ENCODE assay signal across 9 cellular contexts in the genomic region with DNA sequence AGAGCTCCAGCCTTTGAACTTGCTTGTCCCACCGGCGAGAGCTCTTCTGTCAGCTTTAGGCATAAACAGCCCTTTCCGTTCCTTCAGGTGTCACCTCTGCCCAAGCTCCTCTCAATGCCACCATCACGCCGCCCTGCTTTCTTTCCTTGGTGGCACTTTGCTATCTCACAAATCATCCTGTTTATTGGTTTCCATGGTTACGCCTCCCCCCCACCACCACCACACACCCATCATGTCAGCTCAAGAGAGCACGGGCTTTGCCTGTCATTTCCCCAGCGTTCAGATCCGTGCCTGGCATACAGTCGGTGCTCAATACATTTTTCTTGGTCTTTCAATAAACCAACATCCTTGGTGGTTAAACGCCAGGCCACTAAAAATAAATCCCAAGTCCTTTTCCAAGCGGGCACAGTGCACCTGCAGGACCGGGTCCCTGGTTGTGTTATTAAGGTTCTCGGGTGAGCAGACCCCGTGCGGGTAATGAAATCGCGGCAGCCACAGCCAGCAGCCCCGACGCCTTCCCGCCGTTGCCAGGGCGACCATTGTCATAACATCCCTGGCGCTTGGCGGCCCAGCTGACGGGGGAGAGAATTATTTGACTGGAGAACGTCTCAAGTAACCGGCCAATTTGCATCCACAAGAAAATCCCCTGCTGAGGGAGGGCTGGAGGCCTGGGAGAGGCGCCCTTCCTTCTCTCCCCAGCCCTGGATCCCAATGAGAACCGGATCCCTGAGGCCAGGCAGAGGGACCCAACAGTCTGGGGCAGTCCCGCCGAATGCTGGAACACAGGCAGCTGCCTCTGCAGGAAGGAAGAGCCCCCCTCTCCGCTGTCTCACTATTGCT.
DNase-seq lines count a peak whose midpoint lies in the region; ATAC-seq and TF ChIP-seq lines count a peak whose summit lies in the region.
"Had no signal": no experiment of that assay in that cellular context is flagged by ENCODE, and none has a peak within 500 bp of the region (broad histone marks: within the 10 kb centered on the region; RNA-seq: fewer than 3 reads in every experiment).

No MANE protein-coding gene starts in this region.

- TF ChIP-seq EP300 in ovary (IDR thresholded peaks at IDR 0.05), result no peak

- no peak for TF ChIP-seq POLR2A in ovary (IDR thresholded peaks at IDR 0.05)

- H3K4me3 ChIP-seq in OCI-LY3 (ENCODE audit: low read length), result 0 out of 2 replicates have a peak overlapping the region, but pooled peaks have one; percentile 5
- H3K4me3 ChIP-seq in ovary, result no peak overlapping the region
- H3K4me3 ChIP-seq in right atrium auricular region, result no peak overlapping the region

- no peak for TF ChIP-seq CTCF in OCI-LY3 (IDR thresholded peaks at IDR 0.05; ENCODE audit: low read depth, low read length)
- no peak for TF ChIP-seq CTCF in neural crest cell (conservative IDR thresholded peaks at IDR 0.05)
- TF ChIP-seq CTCF in ovary (IDR thresholded peaks at IDR 0.05), result no peak
- no peak for TF ChIP-seq CTCF in right atrium auricular region (IDR thresholded peaks at IDR 0.05)

- H3K4me2 ChIP-seq in OCI-LY3 (ENCODE audit: low read length), result peak overlapping the region; percentile 33

- H3K9me3 ChIP-seq in OCI-LY3 (ENCODE audit: insufficient read depth, low read length), result no peaks in the 10 kb centered on the region
- peaks cover 0 to 3% of the 10 kb centered on the region in 2 donors for H3K9me3 ChIP-seq in ovary
- H3K9me3 ChIP-seq in right atrium auricular region, result no peaks in the 10 kb centered on the region

- H3K9me3 Mint-ChIP-seq in neural crest cell, result no peaks in the 10 kb centered on the region
- H3K9me3 Mint-ChIP-seq: immature natural killer cell had no signal

- H3K27ac ChIP-seq in OCI-LY3 (ENCODE audit: low read length) (no peak overlapping the region), ovary (no peak overlapping the region), right atrium auricular region (no peak overlapping the region)

- no peak for ATAC-seq in GM18858 (IDR thresholded peaks at IDR 0.05; ENCODE audit: unreplicated experiment)

- H3K79me2 ChIP-seq in OCI-LY3 (ENCODE audit: low read length), result no peaks in the 10 kb centered on the region

- peak; percentile 59 for DNase-seq in activated CD8-positive, alpha-beta memory T cell treated with anti-CD3 and anti-CD28 coated beads for 24 hours
- DNase-seq in activated CD8-positive, alpha-beta memory T cell treated with anti-CD3 and anti-CD28 coated beads, Interleukin-2, amount 50 U/mL, for 4 hours, result no peak
- DNase-seq in central memory CD4-positive, alpha-beta T cell, result peak; percentile 77
- peak; percentile 64 for DNase-seq in neural crest cell (ENCODE audit: low read depth, low spot score)
- no peak for DNase-seq in ovary
- no peak for DNase-seq in right atrium auricular region (ENCODE audit: low spot score)

- H3K36me3 ChIP-seq in OCI-LY3 (replicated peaks; ENCODE audit: low read depth, low read length) (no peaks in the 10 kb centered on the region), ovary (no peaks in the 10 kb centered on the region), right atrium auricular region (no peaks in the 10 kb centered on the region)

- peak overlapping the region; percentile 85 for H3K27ac Mint-ChIP-seq in neural crest cell (ENCODE audit: unreplicated experiment)
- H3K27ac Mint-ChIP-seq: immature natural killer cell had no signal

- H3K4me3 Mint-ChIP-seq in neural crest cell, result peak overlapping the region; percentile 71
- H3K4me3 Mint-ChIP-seq: immature natural killer cell had no signal

- WGBS in ovary, 3 donors, result 14 to 15% (median 14%) methylated on average over 32 to 33 of the region's 33 CpGs

- H2AFZ ChIP-seq in OCI-LY3 (ENCODE audit: low read depth, low read length), result no peak overlapping the region

- peaks cover 18% of the 10 kb centered on the region for H3K27me3 Mint-ChIP-seq in neural crest cell (ENCODE audit: low read depth)

- H3K27me3 ChIP-seq in OCI-LY3 (ENCODE audit: low read depth, low read length) (peaks cover 17% of the 10 kb centered on the region), ovary (no peaks in the 10 kb centered on the region), right atrium auricular region (no peaks in the 10 kb centered on the region)

- intact Hi-C loops in ovary (cut with DNase I), result no loop called here

- peaks cover 16% of the 10 kb centered on the region for H3K4me1 Mint-ChIP-seq in neural crest cell

- H3K9ac ChIP-seq in OCI-LY3 (ENCODE audit: low read length), result no peak overlapping the region

- no peaks in the 10 kb centered on the region for H3K4me1 ChIP-seq in OCI-LY3 (ENCODE audit: low read length)
- no peaks in the 10 kb centered on the region for H3K4me1 ChIP-seq in ovary (ENCODE audit: insufficient read depth)
- peaks cover 0 to 7% of the 10 kb centered on the region in 2 donors for H3K4me1 ChIP-seq in right atrium auricular region

- no peaks in the 10 kb centered on the region for H3K36me3 Mint-ChIP-seq in neural crest cell (ENCODE audit: low read depth)
- H3K36me3 Mint-ChIP-seq: immature natural killer cell had no signal

- no peaks in the 10 kb centered on the region for H4K20me1 ChIP-seq in OCI-LY3 (ENCODE audit: insufficient read depth, low read length)

Comparison
In these comparisons a context has a peak if more than half of its experiments do, and no peak if none do; other contexts are left out.
1. DNase-seq: peak in activated CD8-positive, alpha-beta memory T cell treated with anti-CD3 and anti-CD28 coated beads for 24 hours (single experiment), central memory CD4-positive, alpha-beta T cell (single experiment) and neural crest cell (single experiment); none in activated CD8-positive, alpha-beta memory T cell treated with anti-CD3 and anti-CD28 coated beads, Interleukin-2, amount 50 U/mL, for 4 hours (single experiment), ovary (0 of 5) and right atrium auricular region (single experiment).